8 cellular contexts compared by ENCODE assay signal in the genomic region with DNA sequence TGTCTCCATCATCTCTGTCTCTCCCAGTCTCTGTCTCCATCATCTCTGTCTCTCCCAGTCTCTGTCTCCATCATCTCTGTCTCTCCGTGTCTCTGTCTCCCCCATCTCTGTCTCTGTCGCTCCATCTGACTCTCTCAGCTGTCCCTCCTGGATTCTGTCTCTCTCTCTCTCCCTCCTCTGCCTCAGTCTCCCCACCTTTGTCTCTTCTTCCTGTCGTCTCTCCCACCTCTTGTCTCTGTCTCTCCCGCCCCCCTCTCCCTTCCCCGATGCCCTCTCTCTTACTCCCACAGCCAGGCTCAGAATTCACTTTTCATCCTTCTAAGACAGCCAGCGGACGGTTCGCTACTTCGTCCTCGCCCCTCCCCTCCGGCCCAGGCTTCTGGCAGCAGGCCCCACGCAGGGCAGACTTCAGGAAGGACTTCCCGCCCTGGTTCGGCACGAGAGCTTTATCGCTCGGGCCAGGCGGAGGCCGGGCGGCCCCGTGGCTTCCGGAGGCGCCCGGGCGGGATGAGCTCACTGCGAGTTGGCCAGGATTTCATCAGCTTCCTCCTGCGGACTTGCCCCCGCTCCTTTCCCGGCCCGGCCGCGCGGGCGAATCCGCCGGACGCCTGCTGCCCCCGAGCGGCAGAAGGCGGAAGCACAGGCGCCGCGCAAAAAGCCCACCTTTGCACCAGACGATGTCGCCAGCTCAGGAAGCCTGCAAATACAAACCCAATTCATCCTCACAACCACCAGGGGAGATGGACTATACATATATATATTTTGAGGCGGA. TPM values are rescaled to one million over a fixed set of nuclear protein-coding genes. Genes with fewer than 3 reads are reported as not detected.
DNase-seq lines count a peak whose midpoint lies in the region; ATAC-seq and TF ChIP-seq lines count a peak whose summit lies in the region.

No MANE protein-coding gene starts in this region.

- H3K9ac ChIP-seq in neuronal stem cell (ENCODE audit: low read depth, low read length, poor library complexity) = peak overlapping the region; percentile 34

- TF ChIP-seq CTCF in foreskin keratinocyte (conservative IDR thresholded peaks at IDR 0.05) = peak; percentile 100

- no peak overlapping the region for H4K91ac ChIP-seq in neuronal stem cell (ENCODE audit: low read depth, low read length, poor library complexity)

- no peak overlapping the region for H3K14ac ChIP-seq in neuronal stem cell (ENCODE audit: low read length)

- H2BK120ac ChIP-seq in neuronal stem cell (ENCODE audit: low read depth, low read length) = peak overlapping the region; percentile 12

- H3K4me1 ChIP-seq in foreskin keratinocyte = no peaks in the 10 kb centered on the region
- peaks cover 21 to 28% of the 10 kb centered on the region in 2 donors for H3K4me1 ChIP-seq in neuronal stem cell (ENCODE audit: control insufficient read depth in 2 of 2, insufficient read depth in 1 of 2, low read depth in 1 of 2, low read length in 2 of 2)

- peaks cover 5% of the 10 kb centered on the region for H3K79me1 ChIP-seq in neuronal stem cell (ENCODE audit: low read depth, low read length)

- H3K18ac ChIP-seq in neuronal stem cell (ENCODE audit: low read length) = peak overlapping the region; percentile 91

- peak overlapping the region; percentile 95 for H3K23ac ChIP-seq in neuronal stem cell (ENCODE audit: low read depth, low read length, poor library complexity)

- peaks cover 0 to 2% of the 10 kb centered on the region in 2 donors for H3K36me3 ChIP-seq in neuronal stem cell (replicated peaks in 1 of 2; ENCODE audit: control insufficient read depth in 2 of 2, insufficient read depth in 2 of 2, low read length in 2 of 2)

- DNase-seq in DMS53 treated with DMSO at 0.1 percent for 48 hours (lab: John Stamatoyannopoulos, UW; ENCODE audit: unreplicated experiment) (peak; percentile 92), LHCN-M2 (ENCODE audit: low read depth) (peak; percentile 92), SHP77 (lab: John Stamatoyannopoulos, UW) (peak; percentile 86 to 90), foreskin keratinocyte (peak; percentile 82 to 92), neuronal stem cell (ENCODE audit: low spot score) (peak; percentile 91), stromal cell of bone marrow (ENCODE audit: low read depth) (peak; percentile 92)
- peak; percentile 96 for DNase-seq in activated effector memory CD4-positive, alpha-beta T cell treated with anti-CD3 and anti-CD28 coated beads, Interleukin-2, amount 50 U/mL, for 16 hours

- peak overlapping the region; percentile 49 to 61 for H3K4me3 ChIP-seq in neuronal stem cell (ENCODE audit: low read length in 2 of 2)

- H2AFZ ChIP-seq in neuronal stem cell (ENCODE audit: low read length) = peak overlapping the region; percentile 78

- H2BK5ac ChIP-seq in neuronal stem cell (ENCODE audit: low read length) = peak overlapping the region; percentile 82

- peak overlapping the region; percentile 84 for H3K4ac ChIP-seq in neuronal stem cell (ENCODE audit: low read length)

- peak overlapping the region; percentile 88 for H2BK15ac ChIP-seq in neuronal stem cell (ENCODE audit: low read length)

- WGBS in neuronal stem cell (ENCODE audit: extremely low coverage in 2 of 2, insufficient read length in 2 of 2, insufficient replicate concordance in 1 of 2), 2 donors = no CpG with 5 or more reads among the region's 46 CpGs

- H3K27ac ChIP-seq in foreskin keratinocyte = peak overlapping the region; percentile 61
- peak overlapping the region; percentile 82 for H3K27ac ChIP-seq in neuronal stem cell (replicated peaks; ENCODE audit: low read length)

- peak overlapping the region; percentile 46 for H2BK12ac ChIP-seq in neuronal stem cell (ENCODE audit: low read length)

- no peaks in the 10 kb centered on the region for H3K27me3 ChIP-seq in foreskin keratinocyte
- H3K27me3 ChIP-seq in neuronal stem cell (ENCODE audit: control insufficient read depth in 3 of 3, insufficient read depth in 3 of 3, low read depth in 1 of 3, low read length in 3 of 3) = peaks cover 0 to 28% (median 4%) of the 10 kb centered on the region in 3 experiments

- peaks cover 0 to 6% of the 10 kb centered on the region in 2 donors for H3K9me3 ChIP-seq in neuronal stem cell (replicated peaks in 1 of 2; ENCODE audit: control insufficient read depth in 2 of 2, insufficient read depth in 1 of 2, low read depth in 1 of 2, low read length in 2 of 2)

- H4K8ac ChIP-seq in neuronal stem cell (ENCODE audit: low read depth, low read length) = no peak overlapping the region

- H2AK5ac ChIP-seq in neuronal stem cell (ENCODE audit: low read depth, low read length) = peak overlapping the region; percentile 83

- H3K4me2 ChIP-seq in neuronal stem cell (ENCODE audit: insufficient read depth, low read length, poor library complexity, severe bottlenecking) = peak overlapping the region; percentile 95

- ATAC-seq in GM21529 (IDR thresholded peaks at IDR 0.05; ENCODE audit: unreplicated experiment) (peak; percentile 63), foreskin keratinocyte (peak; percentile 80)

RNA-seq across cellular contexts. Expression of gene CCDC9, which starts 12.4 kb away (rescaled TPM):
- total RNA-seq in LHCN-M2 (2014; rRNA removed) (4.9 and 16.2 TPM in 2 replicates), foreskin keratinocyte (8.2 and 11.3 TPM in 2 replicates)
- polyA plus RNA-seq in LHCN-M2 (2012) = 18.9 TPM
- polyA plus RNA-seq in foreskin keratinocyte = 13.9 and 15.3 TPM in 2 replicates
- 15.9 TPM for polyA plus RNA-seq in neuronal stem cell (2013, experiment 1 of 2)
- polyA plus RNA-seq in neuronal stem cell (2013, experiment 2 of 2) = 14.8 TPM

RNA-seq across cellular contexts. Expression of gene BBC3, which starts 13.0 kb away (rescaled TPM):
- total RNA-seq in LHCN-M2 (2014; rRNA removed) = 3.3 and 6.8 TPM in 2 replicates
- polyA plus RNA-seq in LHCN-M2 (2012) = 4.0 TPM
- total RNA-seq in foreskin keratinocyte = 3.9 and 4.3 TPM in 2 replicates
- 4.7 and 5.5 TPM in 2 replicates for polyA plus RNA-seq in foreskin keratinocyte
- 20.7 TPM for polyA plus RNA-seq in neuronal stem cell (2013, experiment 1 of 2)
- 20.0 TPM for polyA plus RNA-seq in neuronal stem cell (2013, experiment 2 of 2)

RNA-seq across cellular contexts. Expression of gene INAFM1, which starts 30.7 kb away (rescaled TPM):
- total RNA-seq in LHCN-M2 (2014; rRNA removed) (0.51 and 0.80 TPM in 2 replicates), foreskin keratinocyte (2.2 and 3.2 TPM in 2 replicates)
- 7.5 TPM for polyA plus RNA-seq in LHCN-M2 (2012)
- polyA plus RNA-seq in foreskin keratinocyte = 5.5 and 7.9 TPM in 2 replicates
- polyA plus RNA-seq in neuronal stem cell (2013, experiment 1 of 2) = 7.5 TPM
- polyA plus RNA-seq in neuronal stem cell (2013, experiment 2 of 2) = 6.6 TPM

Comparison
In these comparisons a context has a peak if more than half of its experiments do, and no peak if none do; other contexts are left out.
1. Peak in every context shown above with its lines: DNase-seq, ATAC-seq, H3K4me3 ChIP-seq and H3K27ac ChIP-seq.